In genomic region chr1:90729484-90730246, GRCh38 we compare ENCODE assay signal across 9 cellular contexts. TPM values are rescaled to one million over a fixed set of nuclear protein-coding genes. Genes with fewer than 3 reads are reported as not detected.
DNase-seq lines count a peak whose midpoint lies in the region; ATAC-seq, FAIRE-seq and TF ChIP-seq lines count a peak whose summit lies in the region.
"Had no signal": no experiment of that assay in that cellular context is flagged by ENCODE, and none has a peak within 500 bp of the region (broad histone marks: within the 10 kb centered on the region; RNA-seq: fewer than 3 reads in every experiment).

No MANE protein-coding gene starts in this region.

- DNase-seq in T-helper 1 cell: no peak
- DNase-seq in NCI-H526 treated with DMSO at 0.1 percent for 48 hours (lab: John Stamatoyannopoulos, UW): peak; percentile 36
- DNase-seq in fibroblast of mammary gland (ENCODE audit: low read depth): no peak
- no peak for DNase-seq in stimulated activated effector memory CD8-positive, alpha-beta T cell treated with anti-CD3 and anti-CD28 coated beads, Interleukin-12 subunit alpha, Interleukin-12 subunit beta, amount 100 ng/mL, for 72 hours (ENCODE audit: low spot score in 2 of 2)
- no peak for DNase-seq in GM12891 (ENCODE audit: insufficient read length, low spot score)

- H3K4me3 Mint-ChIP-seq in T-helper 1 cell treated with Interleukin-12 subunit alpha and Interleukin-12 subunit beta and Interleukin-4 antibody, amounts not matched to agents 30 μg/mL and 1 μg/mL, for 36 hours: peak overlapping the region; percentile 47
- H3K4me3 Mint-ChIP-seq in stimulated activated effector memory CD8-positive, alpha-beta T cell treated with anti-CD3 and anti-CD28 coated beads, Interleukin-12 subunit alpha, Interleukin-12 subunit beta, amount 100 ng/mL, for 72 hours: peak overlapping the region; percentile 66

- peak overlapping the region; percentile 9 for H3K27ac Mint-ChIP-seq in T-helper 1 cell treated with Interleukin-12 subunit alpha and Interleukin-12 subunit beta and Interleukin-4 antibody, amounts not matched to agents 30 μg/mL and 1 μg/mL, for 36 hours
- no peak overlapping the region for H3K27ac Mint-ChIP-seq in stimulated activated effector memory CD8-positive, alpha-beta T cell treated with anti-CD3 and anti-CD28 coated beads, Interleukin-12 subunit alpha, Interleukin-12 subunit beta, amount 100 ng/mL, for 72 hours

- ATAC-seq in stimulated activated effector memory CD8-positive, alpha-beta T cell treated with anti-CD3 and anti-CD28 coated beads, Interleukin-12 subunit alpha, Interleukin-12 subunit beta, amount 100 ng/mL, for 72 hours: peak; percentile 58
- ATAC-seq in GM21723 (IDR thresholded peaks at IDR 0.05; ENCODE audit: unreplicated experiment): no peak
- ATAC-seq in HG03520 (IDR thresholded peaks at IDR 0.05; ENCODE audit: unreplicated experiment): no peak
- ATAC-seq: HCT116 had no signal

- peak; percentile 6 for TF ChIP-seq CTCF in fibroblast of mammary gland (conservative IDR thresholded peaks at IDR 0.05; ENCODE audit: control insufficient read depth, insufficient read depth, low read depth, low read length)

- no peak overlapping the region for H3K4me3 ChIP-seq in fibroblast of mammary gland (ENCODE audit: control insufficient read depth, low read depth, low read length)

- peaks cover 88% of the 10 kb centered on the region for H3K27me3 Mint-ChIP-seq in T-helper 1 cell treated with Interleukin-12 subunit alpha and Interleukin-12 subunit beta and Interleukin-4 antibody, amounts not matched to agents 30 μg/mL and 1 μg/mL, for 36 hours (ENCODE audit: low read depth)

- no peak for FAIRE-seq in GM12891 (lab: Jason Lieb, UNC)

- TF ChIP-seq POLR2A in GM12891 (IDR thresholded peaks at IDR 0.05; ENCODE audit: low read depth, low read length): no peak

- peaks cover 10% of the 10 kb centered on the region for H3K9me3 Mint-ChIP-seq in T-helper 1 cell treated with Interleukin-12 subunit alpha and Interleukin-12 subunit beta and Interleukin-4 antibody, amounts not matched to agents 30 μg/mL and 1 μg/mL, for 36 hours
- peaks cover 2% of the 10 kb centered on the region for H3K9me3 Mint-ChIP-seq in stimulated activated effector memory CD8-positive, alpha-beta T cell treated with anti-CD3 and anti-CD28 coated beads, Interleukin-12 subunit alpha, Interleukin-12 subunit beta, amount 100 ng/mL, for 72 hours

- peaks cover 12% of the 10 kb centered on the region for H3K36me3 Mint-ChIP-seq in T-helper 1 cell treated with Interleukin-12 subunit alpha and Interleukin-12 subunit beta and Interleukin-4 antibody, amounts not matched to agents 30 μg/mL and 1 μg/mL, for 36 hours (ENCODE audit: low read depth)
- H3K36me3 Mint-ChIP-seq in stimulated activated effector memory CD8-positive, alpha-beta T cell treated with anti-CD3 and anti-CD28 coated beads, Interleukin-12 subunit alpha, Interleukin-12 subunit beta, amount 100 ng/mL, for 72 hours: peaks cover 41% of the 10 kb centered on the region

- peaks cover 21% of the 10 kb centered on the region for H3K4me1 Mint-ChIP-seq in T-helper 1 cell treated with Interleukin-12 subunit alpha and Interleukin-12 subunit beta and Interleukin-4 antibody, amounts not matched to agents 30 μg/mL and 1 μg/mL, for 36 hours (ENCODE audit: low read depth)
- peaks cover 53% of the 10 kb centered on the region for H3K4me1 Mint-ChIP-seq in stimulated activated effector memory CD8-positive, alpha-beta T cell treated with anti-CD3 and anti-CD28 coated beads, Interleukin-12 subunit alpha, Interleukin-12 subunit beta, amount 100 ng/mL, for 72 hours

TF ChIP-seq in GM12891, 5 proteins besides CTCF, POLR2A, EP300 and RAD21:
- no peak for TF ChIP-seq TAF1 (IDR thresholded peaks at IDR 0.05; ENCODE audit: low read depth, low read length)
- TF ChIP-seq PAX5 (IDR thresholded peaks at IDR 0.05; ENCODE audit: insufficient read depth, low read length, severe bottlenecking): no peak
- TF ChIP-seq POU2F2 (IDR thresholded peaks at IDR 0.05; ENCODE audit: low read depth, low read length): no peak
- TF ChIP-seq SPI1 (IDR thresholded peaks at IDR 0.05; ENCODE audit: low read depth, low read length): no peak
- TF ChIP-seq POLR2AphosphoS5 (IDR thresholded peaks at IDR 0.05; ENCODE audit: low read depth, low read length): no peak

RNA-seq across cellular contexts. Expression of gene BARHL2, which starts 12.6 kb away (rescaled TPM):
- polyA plus RNA-seq in GM12891 (2012; ENCODE audit: low read depth, missing spikeins): not detected
